ENCODE assay signal across 8 cellular contexts in the genomic region with DNA sequence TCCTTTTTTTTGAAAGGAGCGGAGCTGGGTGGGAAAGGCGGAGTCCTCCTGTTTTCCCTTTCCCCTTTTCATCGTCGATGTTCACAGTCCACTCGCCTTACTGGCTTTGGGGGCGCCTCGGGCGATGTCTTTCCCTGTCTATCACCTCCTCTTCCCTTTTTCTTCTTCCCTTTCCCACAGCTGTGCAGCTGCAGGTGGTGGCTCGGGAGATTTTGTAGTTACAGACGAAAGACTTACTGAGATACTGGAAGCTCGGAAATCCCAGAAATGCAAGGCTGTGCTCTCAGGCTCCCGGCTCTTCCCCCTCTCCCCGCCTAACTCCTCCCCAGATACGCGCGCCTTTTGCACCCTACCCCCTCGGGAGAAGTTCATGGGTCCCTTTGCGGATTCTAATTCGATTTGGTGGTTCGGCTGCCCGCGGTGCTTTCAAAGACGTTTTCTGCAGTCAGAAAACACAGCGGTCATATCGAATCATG. TPM values are rescaled to one million over a fixed set of nuclear protein-coding genes. Genes with fewer than 3 reads are reported as not detected.
DNase-seq lines count a peak whose midpoint lies in the region; ATAC-seq and TF ChIP-seq lines count a peak whose summit lies in the region.

No MANE protein-coding gene starts in this region.

- peak overlapping the region; percentile 89 for H3K4me3 Mint-ChIP-seq in CD4-positive, alpha-beta T cell
- peak overlapping the region; percentile 91 to 95 for H3K4me3 Mint-ChIP-seq in effector memory CD8-positive, alpha-beta T cell

- DNase-seq in CD4-positive, alpha-beta T cell: no peak
- peak; percentile 48 to 66 for DNase-seq in HAP-1 (ENCODE audit: low spot score in 2 of 2)
- peak; percentile 24 for DNase-seq in SKM-1 (lab: John Stamatoyannopoulos, UW; ENCODE audit: unreplicated experiment)
- DNase-seq in effector memory CD8-positive, alpha-beta T cell: no peak
- no peak for DNase-seq in upper lobe of right lung

- intact Hi-C loops in CD4-positive, alpha-beta T cell (cut with DNase I, micrococcal nuclease): loop anchor here (1.0 to 10.0 kb wide), 4 partner anchors 36 to 254 kb away; no protein-coding TSS in a partner anchor
- intact Hi-C loops in upper lobe of right lung (cut with DNase I): no loop called here

- CTCF ChIA-PET in CD4-positive, alpha-beta T cell (lab: Charles Lee): interaction anchor here (1.0 to 1.7 kb wide), 2 partner anchors 37 to 43 kb away, joined by 3 to 5 read pairs; no protein-coding TSS in a partner anchor

- no peaks in the 10 kb centered on the region for H3K9me3 Mint-ChIP-seq in CD4-positive, alpha-beta T cell
- no peaks in the 10 kb centered on the region for H3K9me3 Mint-ChIP-seq in effector memory CD8-positive, alpha-beta T cell

- peaks cover 5% of the 10 kb centered on the region for H3K36me3 Mint-ChIP-seq in CD4-positive, alpha-beta T cell (ENCODE audit: low read depth)
- H3K36me3 Mint-ChIP-seq in effector memory CD8-positive, alpha-beta T cell (ENCODE audit: insufficient read depth): peaks cover 33% of the 10 kb centered on the region

- H3K4me1 ChIP-seq in HAP-1 (peaks cover 28% of the 10 kb centered on the region), mesodermal cell (ENCODE audit: control insufficient read depth, insufficient read depth, low read length, poor library complexity, severe bottlenecking) (peaks cover 15% of the 10 kb centered on the region), upper lobe of right lung (peaks cover 16% of the 10 kb centered on the region)

- no peak for ATAC-seq in CD4-positive, alpha-beta T cell (ENCODE audit: poor library complexity)
- ATAC-seq in effector memory CD8-positive, alpha-beta T cell (replicated peaks): no peak
- ATAC-seq in upper lobe of right lung: no peak
- no peak for ATAC-seq in HG03432 (IDR thresholded peaks at IDR 0.05; ENCODE audit: unreplicated experiment)
- no peak for ATAC-seq in GM21528 (IDR thresholded peaks at IDR 0.05; ENCODE audit: low FRiP score, unreplicated experiment)

- H3K27ac Mint-ChIP-seq in CD4-positive, alpha-beta T cell: peak overlapping the region; percentile 76
- H3K27ac Mint-ChIP-seq in effector memory CD8-positive, alpha-beta T cell: peak overlapping the region; percentile 75 to 94

- POLR2A ChIA-PET in CD4-positive, alpha-beta T cell (lab: Charles Lee): interaction anchor here (0.6 to 1.9 kb wide), 5 partner anchors 26 to 119 kb away, joined by 3 to 9 read pairs (median 5); no protein-coding TSS in a partner anchor

- 0% methylated on average over 15 to 20 of the region's 25 CpGs for WGBS in mesodermal cell (ENCODE audit: insufficient coverage in 2 of 2), 2 experiments

- H3K4me1 Mint-ChIP-seq in CD4-positive, alpha-beta T cell (ENCODE audit: low read depth): peaks cover 26% of the 10 kb centered on the region
- peaks cover 22 to 33% of the 10 kb centered on the region in 2 donors for H3K4me1 Mint-ChIP-seq in effector memory CD8-positive, alpha-beta T cell (ENCODE audit: low read depth in 2 of 2)

- no peaks in the 10 kb centered on the region for H3K9me3 ChIP-seq in CD4-positive, alpha-beta T cell (ENCODE audit: control insufficient read depth, low read length)
- H3K9me3 ChIP-seq in HAP-1 (no peaks in the 10 kb centered on the region), mesodermal cell (ENCODE audit: control insufficient read depth, low read length) (no peaks in the 10 kb centered on the region), upper lobe of right lung (no peaks in the 10 kb centered on the region)

- no peaks in the 10 kb centered on the region for H3K27me3 ChIP-seq in CD4-positive, alpha-beta T cell (ENCODE audit: control insufficient read depth, insufficient read depth, low read length)
- no peaks in the 10 kb centered on the region for H3K27me3 ChIP-seq in HAP-1 (ENCODE audit: low read depth)
- no peaks in the 10 kb centered on the region for H3K27me3 ChIP-seq in upper lobe of right lung

- in situ Hi-C loops in HAP-1 (cut with MboI; ENCODE audit: low sequenced_read_pairs): no loop called here

- H3K4me3 ChIP-seq in HAP-1 (peak overlapping the region; percentile 70), mesodermal cell (ENCODE audit: extremely low read depth, insufficient read depth, low read length, poor library complexity, severe bottlenecking) (peak overlapping the region; percentile 99), upper lobe of right lung (peak overlapping the region; percentile 84)

- TF ChIP-seq CTCF in CD4-positive, alpha-beta T cell (IDR thresholded peaks at IDR 0.05): no peak
- TF ChIP-seq CTCF in upper lobe of right lung (IDR thresholded peaks at IDR 0.05): no peak

- H3K27me3 Mint-ChIP-seq in CD4-positive, alpha-beta T cell: no peaks in the 10 kb centered on the region
- H3K27me3 Mint-ChIP-seq in effector memory CD8-positive, alpha-beta T cell: no peaks in the 10 kb centered on the region

- no peak overlapping the region for H3K27ac ChIP-seq in CD4-positive, alpha-beta T cell (ENCODE audit: low read depth, low read length)
- H3K27ac ChIP-seq in mesodermal cell (ENCODE audit: low read depth, low read length, severe bottlenecking) (peak overlapping the region; percentile 90), upper lobe of right lung (peak overlapping the region; percentile 86)

- no peaks in the 10 kb centered on the region for H3K36me3 ChIP-seq in HAP-1 (replicated peaks)
- peaks cover 49% of the 10 kb centered on the region for H3K36me3 ChIP-seq in mesodermal cell (ENCODE audit: control insufficient read depth, insufficient read depth, low read length)
- H3K36me3 ChIP-seq in upper lobe of right lung: no peaks in the 10 kb centered on the region

RNA-seq across cellular contexts. Expression of a gene that starts 1.3 kb away (rescaled TPM):
- total RNA-seq in CD4-positive, alpha-beta T cell: 1 to 10 TPM; 8.1 to 9.4 TPM
- polyA plus RNA-seq in mesodermal cell (2013, experiment 1 of 2): 294 TPM
- 302 TPM for polyA plus RNA-seq in mesodermal cell (2013, experiment 2 of 2)
- total RNA-seq in upper lobe of right lung: 112 TPM

RNA-seq across cellular contexts. Expression of a gene that starts 52.9 kb away (rescaled TPM):
- not detected for total RNA-seq in CD4-positive, alpha-beta T cell
- 0.41 TPM for polyA plus RNA-seq in mesodermal cell (2013, experiment 1 of 2)
- 0.35 TPM for polyA plus RNA-seq in mesodermal cell (2013, experiment 2 of 2)
- total RNA-seq in upper lobe of right lung: 2.5 TPM

Comparison
In these comparisons a context has a peak if more than half of its experiments do, and no peak if none do; other contexts are left out.
1. DNase-seq: peak in HAP-1 (2 of 2) and SKM-1 (single experiment); none in CD4-positive, alpha-beta T cell (0 of 10), effector memory CD8-positive, alpha-beta T cell (0 of 3) and upper lobe of right lung (single experiment).
2. RNA of a gene that starts 1.3 kb away (total RNA-seq): 112 TPM in upper lobe of right lung (single experiment); 8.1 to 9.4 TPM in CD4-positive, alpha-beta T cell; every median in the first group is over 10 times any median in the second.
3. Peak in every context shown above with its lines, with median percentiles within 50 percentile points of each other: H3K4me3 ChIP-seq.